In the genomic region with DNA sequence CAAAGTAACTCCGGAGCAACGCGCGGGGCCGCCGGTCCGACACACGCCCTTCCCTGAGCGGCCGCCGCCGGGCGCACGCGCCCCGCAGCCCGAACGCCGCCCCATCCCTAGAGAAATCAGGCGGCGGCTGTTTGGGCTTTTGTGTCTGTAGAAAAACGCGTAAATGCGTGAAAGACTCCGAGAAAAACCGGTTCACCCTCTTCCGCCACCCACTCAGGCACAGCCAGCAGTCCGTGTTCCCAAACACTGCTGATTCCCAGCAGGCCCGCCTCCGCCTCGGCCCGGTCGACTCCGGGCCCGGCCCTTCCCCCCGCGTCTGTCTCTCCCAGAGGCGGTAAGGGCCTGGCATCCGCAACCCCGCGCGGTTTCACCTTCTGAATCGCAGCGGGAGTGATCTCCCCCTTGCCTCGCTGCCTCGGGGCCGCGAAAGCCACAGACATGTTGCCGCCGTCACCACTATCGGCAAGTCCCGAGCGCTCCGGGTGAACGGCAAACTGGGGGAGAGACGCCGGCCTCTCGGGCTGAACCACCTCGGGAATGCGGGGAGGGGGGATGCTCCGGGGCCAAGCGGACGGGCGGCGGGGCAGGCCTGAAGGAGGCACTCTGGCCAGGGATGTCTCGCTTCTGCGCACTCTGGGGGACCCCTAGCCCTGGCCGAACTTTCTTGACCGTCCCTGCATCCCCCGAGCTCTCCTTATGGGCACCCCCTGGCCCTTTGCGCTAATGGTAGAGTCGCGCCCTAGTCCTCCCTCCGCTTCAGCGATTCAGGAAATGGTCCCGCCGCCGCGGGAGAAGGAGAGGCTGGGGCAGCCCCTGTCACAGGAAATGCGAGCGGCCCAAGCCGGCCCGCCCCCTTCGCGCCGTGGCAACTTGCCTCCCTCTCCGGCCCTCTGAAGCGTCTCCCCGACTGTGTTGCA, we compare ENCODE assay signal across 8 cellular contexts.
DNase-seq lines count a peak whose midpoint lies in the region; ATAC-seq and TF ChIP-seq lines count a peak whose summit lies in the region.

A gene with protein sequence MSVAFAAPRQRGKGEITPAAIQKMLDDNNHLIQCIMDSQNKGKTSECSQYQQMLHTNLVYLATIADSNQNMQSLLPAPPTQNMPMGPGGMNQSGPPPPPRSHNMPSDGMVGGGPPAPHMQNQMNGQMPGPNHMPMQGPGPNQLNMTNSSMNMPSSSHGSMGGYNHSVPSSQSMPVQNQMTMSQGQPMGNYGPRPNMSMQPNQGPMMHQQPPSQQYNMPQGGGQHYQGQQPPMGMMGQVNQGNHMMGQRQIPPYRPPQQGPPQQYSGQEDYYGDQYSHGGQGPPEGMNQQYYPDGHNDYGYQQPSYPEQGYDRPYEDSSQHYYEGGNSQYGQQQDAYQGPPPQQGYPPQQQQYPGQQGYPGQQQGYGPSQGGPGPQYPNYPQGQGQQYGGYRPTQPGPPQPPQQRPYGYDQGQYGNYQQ (minus strand): TSS at position 484 of the 917 bp plus-strand sequence. CDS start 44 bp downstream, at position 440.

- peak; percentile 84 for ATAC-seq in HG03432 (IDR thresholded peaks at IDR 0.05; ENCODE audit: unreplicated experiment)

- peak within 1 kb of the TSS; percentile 97 for H3K27ac ChIP-seq in cingulate gyrus (ENCODE audit: low read depth, low read length)

- DNase-seq in AML-193 (lab: John Stamatoyannopoulos, UW) (peak; percentile 85 to 87), NCI-H510A (lab: John Stamatoyannopoulos, UW) (peak; percentile 86), kidney tubule cell (ENCODE audit: low spot score) (peak; percentile 95)
- peak; percentile 86 to 90 for DNase-seq in activated CD4-positive, alpha-beta T cell treated with anti-CD3 and anti-CD28 coated beads for 4 hours
- DNase-seq in stimulated activated CD4-positive, alpha-beta T cell treated with anti-CD3 and anti-CD28 coated beads, Interleukin-1b, Interleukin-23, amount 100 ng/mL, for 24 hours (ENCODE audit: low read depth in 4 of 4, low spot score in 1 of 4): peak; percentile 62 to 87 (median 74)

- peak; percentile 88 for TF ChIP-seq POLR2A in GM19099 (IDR thresholded peaks at IDR 0.05; ENCODE audit: extremely low read depth, insufficient read length, low read depth)

Comparison
In these comparisons a context has a peak if more than half of its experiments do, and no peak if none do; other contexts are left out.
1. Peak in every context shown above with its lines: DNase-seq, ATAC-seq and H3K27ac ChIP-seq.